ENCODE assay signal across 34 cellular contexts in genomic region chr2:158101384-158101926, GRCh38. TPM values are rescaled to one million over a fixed set of nuclear protein-coding genes. Genes with fewer than 3 reads are reported as not detected.
DNase-seq lines count a peak whose midpoint lies in the region; ATAC-seq, FAIRE-seq and TF ChIP-seq lines count a peak whose summit lies in the region.
"Had no signal": no experiment of that assay in that cellular context is flagged by ENCODE, and none has a peak within 500 bp of the region (broad histone marks: within the 10 kb centered on the region; RNA-seq: fewer than 3 reads in every experiment).

Gene UPP2 (plus strand): TSS chr2:158101876. CDS start chr2:158102064, 188 bp downstream.

- peak in 1 of 2 donors; percentile 36 for TF ChIP-seq RAD21 in liver (IDR thresholded peaks at IDR 0.05)

- H3K9ac ChIP-seq in liver (ENCODE audit: low read depth in 1 of 2, low read length in 2 of 2), result peak within 1 kb of the TSS in 1 of 2 donors; percentile 47
- H3K9ac ChIP-seq: SK-N-SH had no signal

- H3K4me1 ChIP-seq in liver (ENCODE audit: control insufficient read depth in 4 of 4, insufficient read depth in 4 of 4, low read length in 3 of 4), result peaks cover 0 to 27% (median 12%) of the 10 kb centered on the region in 4 donors
- H3K4me1 ChIP-seq: adrenal gland, left ventricle myocardium inferior, right atrium auricular region had no signal

- H3K9me3 ChIP-seq in liver (ENCODE audit: control insufficient read depth in 4 of 4, low read length in 3 of 4), result no peaks in the 10 kb centered on the region
- H3K9me3 ChIP-seq: A549, adrenal gland, left ventricle myocardium inferior, right atrium auricular region, SK-N-SH, thoracic aorta had no signal

- DNase-seq in GM18507 (ENCODE audit: extremely low spot score, insufficient read length, low read depth) (no peak), T-helper 1 cell (no peak), GM13976 (ENCODE audit: low spot score) (no peak), T-helper 9 cell (no peak)
- no peak for DNase-seq in activated CD4-positive, alpha-beta T cell treated with anti-CD3 and anti-CD28 coated beads, Interleukin-2, amount 50 U/mL, for 4 hours
- DNase-seq: activated CD4-positive, alpha-beta memory T cell treated with anti-CD3 and anti-CD28 coated beads for 36 hours; activated naive CD4-positive, alpha-beta T cell treated with anti-CD3 and anti-CD28 coated beads, Interleukin-2, amount 10 ng/mL, durations not matched to agents 7 days and 5 days; adrenal gland; CD4-positive, alpha-beta T cell; central memory CD4-positive, alpha-beta T cell; cortex of kidney; DND-41; effector memory CD8-positive, alpha-beta T cell; GF-D8; left ventricle myocardium inferior; NCI-H1092; NCI-H1694 treated with DMSO at 0.1 percent for 48 hours; NCI-H2171; NCI-H510A treated with DMSO at 0.1 percent for 48 hours; PC-3; SK-N-SH had no signal

- no peaks in the 10 kb centered on the region for H3K27me3 ChIP-seq in liver (ENCODE audit: control insufficient read depth in 4 of 4, insufficient read depth in 4 of 4, low read length in 3 of 4)
- H3K27me3 ChIP-seq: adrenal gland, right atrium auricular region had no signal

- peak within 1 kb of the TSS; percentile 14 to 67 for H3K27ac ChIP-seq in liver (ENCODE audit: low read depth in 1 of 2, low read length in 2 of 2)
- H3K27ac ChIP-seq: adrenal gland, left ventricle myocardium inferior, right atrium auricular region, thoracic aorta had no signal

- no peak for TF ChIP-seq CTCF in liver (IDR thresholded peaks at IDR 0.05; ENCODE audit: low read depth, low read length, missing input control)
- TF ChIP-seq CTCF in GM13976 (IDR thresholded peaks at IDR 0.05; ENCODE audit: borderline replicate concordance, control extremely low read depth, extremely low read depth, insufficient read depth, missing control alignments), result no peak

- in situ Hi-C loops in GM13976 (cut with MboI; ENCODE audit: low sequenced_read_pairs, unreplicated experiment), result no loop called here

- FAIRE-seq in GM18507 (lab: Jason Lieb, UNC), result peak; percentile 55
- FAIRE-seq: A549, HTR-8/SVneo, K562, urothelium cell line had no signal

- no peaks in the 10 kb centered on the region for H3K36me3 ChIP-seq in liver (ENCODE audit: control insufficient read depth in 4 of 4, insufficient read depth in 3 of 4, low read depth in 1 of 4, low read length in 3 of 4)
- H3K36me3 ChIP-seq: adrenal gland, left ventricle myocardium inferior, right atrium auricular region, thoracic aorta had no signal

- H3K4me3 ChIP-seq in liver (ENCODE audit: low read depth in 1 of 3, low read length in 3 of 3), result no peak within 1 kb of the TSS
- H3K4me3 ChIP-seq: A549, adrenal gland, K562, left ventricle myocardium inferior, right atrium auricular region, smooth muscle cell, thoracic aorta had no signal

- WGBS in liver, result 33% methylated on average over 3 of the region's 3 CpGs

- ATAC-seq in GM21717 (IDR thresholded peaks at IDR 0.05; ENCODE audit: unreplicated experiment) (peak; percentile 81), HG03342 (IDR thresholded peaks at IDR 0.05; ENCODE audit: unreplicated experiment) (peak; percentile 77)
- ATAC-seq: A549; activated CD4-positive, CD25-positive, alpha-beta regulatory T cell treated with anti-CD3 and anti-CD28 coated beads, Interleukin-2, amount 50 U/mL, for 24 hours; effector memory CD8-positive, alpha-beta T cell; K562; PC-3 had no signal

TF ChIP-seq in liver, 16 proteins besides CTCF, POLR2A, EP300 and RAD21:
- TF ChIP-seq REST (IDR thresholded peaks at IDR 0.05) (no peak), RXRA (IDR thresholded peaks at IDR 0.05) (peak; percentile 56 to 74), TAF1 (conservative IDR thresholded peaks at IDR 0.05) (peak; percentile 35), NR2F2 (IDR thresholded peaks at IDR 0.05) (no peak), HNF4G (IDR thresholded peaks at IDR 0.05) (peak; percentile 55), FOXA2 (IDR thresholded peaks at IDR 0.05) (peak; percentile 29), HNF4A (conservative IDR thresholded peaks at IDR 0.05) (peak; percentile 84 to 93), ZBTB33 (IDR thresholded peaks at IDR 0.05) (no peak), FOXA1 (IDR thresholded peaks at IDR 0.05) (no peak), GABPA (IDR thresholded peaks at IDR 0.05 in 1 of 2, conservative IDR thresholded peaks at IDR 0.05 in 1 of 2) (no peak), MAX (IDR thresholded peaks at IDR 0.05) (no peak), EGR1 (IDR thresholded peaks at IDR 0.05; ENCODE audit: low read depth in 2 of 2) (no peak), SP1 (IDR thresholded peaks at IDR 0.05) (peak; percentile 87), ATF3 (IDR thresholded peaks at IDR 0.05) (no peak), YY1 (IDR thresholded peaks at IDR 0.05) (peak; percentile 30), JUND (IDR thresholded peaks at IDR 0.05) (peak in 1 of 2 donors; percentile 60)

RNA-seq across cellular contexts. Expression of gene UPP2, which starts in this region (rescaled TPM):
- total RNA-seq in liver, result 1 to 10 TPM in 1 of 2 donors, under 1 TPM in 1; 0.51 to 1.2 TPM
- 1 to 10 TPM; 1.5 to 9.0 TPM for polyA plus RNA-seq in liver
- total RNA-seq: activated CD4-positive, alpha-beta memory T cell treated with anti-CD3 and anti-CD28 coated beads for 36 hours; CD4-positive, alpha-beta T cell; H4; K562; left ventricle myocardium inferior; PC-3; right atrium auricular region; smooth muscle cell; thoracic aorta had no signal
- polyA plus RNA-seq: A549, esophagus, K562, SK-N-SH, smooth muscle cell had no signal
